In genomic region chr5:14401639-14402038, GRCh38 we compare ENCODE assay signal across 18 cellular contexts.
DNase-seq lines count a peak whose midpoint lies in the region; ATAC-seq and TF ChIP-seq lines count a peak whose summit lies in the region.
"Had no signal": no experiment of that assay in that cellular context is flagged by ENCODE, and none has a peak within 500 bp of the region (broad histone marks: within the 10 kb centered on the region; RNA-seq: fewer than 3 reads in every experiment).

No MANE protein-coding gene starts in this region.

- H3K18ac ChIP-seq in H9 (ENCODE audit: insufficient read length, low read depth, low read length): no peak overlapping the region

- in situ Hi-C loops in GM23248 (cut with MboI): no loop called here

- H3F3A ChIP-seq in GM23248 (ENCODE audit: insufficient read depth): peaks cover 86% of the 10 kb centered on the region

- no peaks in the 10 kb centered on the region for H3K23me2 ChIP-seq in H9 (ENCODE audit: insufficient read length, low read depth, low read length, poor library complexity, severe bottlenecking)

- H2BK5ac ChIP-seq in H9 (ENCODE audit: insufficient read length, low read length): no peak overlapping the region

- no peak overlapping the region for H4K5ac ChIP-seq in H9 (ENCODE audit: insufficient read length, low read depth, low read length)

- no peak overlapping the region for H3K14ac ChIP-seq in H9 (ENCODE audit: insufficient read depth, low read length)

- H2BK120ac ChIP-seq in H9 (ENCODE audit: low read depth, low read length, poor library complexity, severe bottlenecking): no peak overlapping the region

- H3K9me3 Mint-ChIP-seq in mesothelial cell of epicardium (no peaks in the 10 kb centered on the region), osteocyte (ENCODE audit: unreplicated experiment) (no peaks in the 10 kb centered on the region), H9 (peaks cover 0 to 7% of the 10 kb centered on the region in 2 experiments; a peak in 1 of 5 replicates)

- H3K9ac ChIP-seq in GM23248 (no peak overlapping the region), H9 (ENCODE audit: extremely low read depth, insufficient read length, low read length) (no peak overlapping the region)
- H3K9ac ChIP-seq: BLaER1 treated with 17β-estradiol and CSF1 and Interleukin-3, amounts not matched to agents 10 nM and 100 nM had no signal

- H3K4ac ChIP-seq in H9 (ENCODE audit: low read depth, low read length): no peak overlapping the region

- H3K4me3 Mint-ChIP-seq in mesothelial cell of epicardium: no peak overlapping the region
- no peak overlapping the region for H3K4me3 Mint-ChIP-seq in osteocyte (ENCODE audit: unreplicated experiment)
- H3K4me3 Mint-ChIP-seq in H9: no peak overlapping the region
- H3K4me3 Mint-ChIP-seq: CD8-positive, alpha-beta memory T cell had no signal

- H3K36me3 Mint-ChIP-seq in mesothelial cell of epicardium (peaks cover 24% of the 10 kb centered on the region), osteocyte (ENCODE audit: unreplicated experiment) (peaks cover 31% of the 10 kb centered on the region), H9 (ENCODE audit: insufficient read depth in 1 of 3, low read depth in 3 of 3) (peaks cover 39 to 66% (median 48%) of the 10 kb centered on the region in 3 experiments)
- H3K36me3 Mint-ChIP-seq: CD8-positive, alpha-beta memory T cell had no signal

- H3K36me3 ChIP-seq in GM23248 (ENCODE audit: low read depth): peaks cover 60% of the 10 kb centered on the region

- H3K4me1 Mint-ChIP-seq in mesothelial cell of epicardium (peaks cover 40% of the 10 kb centered on the region), osteocyte (ENCODE audit: unreplicated experiment) (peaks cover 52% of the 10 kb centered on the region), H9 (peaks cover 5 to 12% of the 10 kb centered on the region in 2 experiments; a peak in 3 of 4 replicates)

- H4K91ac ChIP-seq in H9 (ENCODE audit: insufficient read length, low read depth, low read length): no peak overlapping the region

- H2BK20ac ChIP-seq in H9 (ENCODE audit: low read depth, low read length, poor library complexity, severe bottlenecking): no peak overlapping the region

- H2BK15ac ChIP-seq in H9 (ENCODE audit: low read depth, low read length): no peak overlapping the region

- H3K4me2 ChIP-seq in GM23248 (ENCODE audit: unreplicated experiment) (no peak overlapping the region), H9 (ENCODE audit: insufficient read depth, insufficient read length, low read length) (no peak overlapping the region)
- H3K4me2 ChIP-seq: BLaER1 treated with 17β-estradiol and CSF1 and Interleukin-3, amounts not matched to agents 10 nM and 100 nM had no signal

- H3K79me2 ChIP-seq in GM23248 (ENCODE audit: insufficient read depth) (peaks cover 55% of the 10 kb centered on the region), H9 (ENCODE audit: insufficient read depth, low read length) (no peaks in the 10 kb centered on the region)

- H3K4me1 ChIP-seq in GM23248 (ENCODE audit: insufficient read depth): peaks cover 76% of the 10 kb centered on the region
- H3K4me1 ChIP-seq in H9 (ENCODE audit: insufficient read depth, low read length): 0 out of 2 replicates have a peak, but pooled peaks cover 3% of the 10 kb centered on the region

- H3K9me2 ChIP-seq in GM23248 (ENCODE audit: insufficient read depth): no peaks in the 10 kb centered on the region

- H3K23ac ChIP-seq in H9 (ENCODE audit: insufficient read length, low read depth, low read length): no peak overlapping the region

- no peak overlapping the region for H2AK5ac ChIP-seq in H9 (ENCODE audit: insufficient read length, low read length)

- no peak overlapping the region for H2AFZ ChIP-seq in GM23248
- H2AFZ ChIP-seq in H9 (ENCODE audit: low read length): no peak overlapping the region

- H3K27ac ChIP-seq in GM23248 (peak overlapping the region; percentile 5; the same call in 1 of the 2 replicates), H9 (ENCODE audit: insufficient read length, low read depth, low read length) (no peak overlapping the region)
- H3K27ac ChIP-seq: BLaER1 treated with 17β-estradiol and CSF1 and Interleukin-3, amounts not matched to agents 10 nM and 100 nM had no signal

- 85 to 88% methylated on average over 3 of the region's 3 CpGs for WGBS in GM23248 (ENCODE audit: low coverage in 1 of 2, low lambda C conversion rate in 2 of 2, missing lambda C conversion rate in 2 of 2), 2 experiments
- no CpG with 5 or more reads among the region's 3 CpGs for WGBS in H9 (ENCODE audit: extremely low coverage, insufficient read length, low lambda C conversion rate)

- H3K56ac ChIP-seq in H9 (ENCODE audit: insufficient read length, low read depth, low read length): no peak overlapping the region

- ATAC-seq in SK-N-SH treated with all-trans-retinoic acid at 6 μM for 48 hours (peak; percentile 39), GM18517 (IDR thresholded peaks at IDR 0.05; ENCODE audit: unreplicated experiment) (no peak)
- ATAC-seq: HepG2 had no signal

- H3K4me3 ChIP-seq in GM23248: no peak overlapping the region
- H3K4me3 ChIP-seq: BLaER1 treated with 17β-estradiol and CSF1 and Interleukin-3, amounts not matched to agents 10 nM and 100 nM had no signal

- TF ChIP-seq CTCF in mesothelial cell of epicardium (IDR thresholded peaks at IDR 0.05; ENCODE audit: unreplicated experiment): no peak
- no peak for TF ChIP-seq CTCF in osteocyte (IDR thresholded peaks at IDR 0.05)
- TF ChIP-seq CTCF in H9 (conservative IDR thresholded peaks at IDR 0.05): no peak

- DNase-seq in GM23248 (no peak), mesothelial cell of epicardium (ENCODE audit: low spot score in 2 of 2, unreplicated experiment in 2 of 2) (no peak), osteocyte (ENCODE audit: extremely low spot score, unreplicated experiment) (no peak), SIG-M5 (lab: John Stamatoyannopoulos, UW) (no peak), H9 (no peak)
- no peak for DNase-seq in activated CD8-positive, alpha-beta memory T cell treated with anti-CD3 and anti-CD28 coated beads, Interleukin-2, amount 50 U/mL, for 4 hours
- DNase-seq: CD8-positive, alpha-beta memory T cell; COR-L47; DMS 273 treated with DMSO at 0.1 percent for 48 hours; DMS79; GDM1; GOT3; H7; KG1 had no signal

- H3K27me3 Mint-ChIP-seq in mesothelial cell of epicardium (ENCODE audit: low read depth) (no peaks in the 10 kb centered on the region), osteocyte (ENCODE audit: unreplicated experiment) (no peaks in the 10 kb centered on the region), H9 (ENCODE audit: low read depth) (no peaks in the 10 kb centered on the region; the same call in 1 of the 2 replicates)

- H3K9me3 ChIP-seq in GM23248 (ENCODE audit: low read depth) (no peaks in the 10 kb centered on the region), H9 (ENCODE audit: control insufficient read depth, low read depth, low read length) (no peaks in the 10 kb centered on the region)

- H3K27ac Mint-ChIP-seq in mesothelial cell of epicardium (peak overlapping the region; percentile 60), osteocyte (ENCODE audit: unreplicated experiment) (peak overlapping the region; percentile 62), H9 (no peak overlapping the region)

- no peak overlapping the region for H4K8ac ChIP-seq in H9 (replicated peaks; ENCODE audit: insufficient read length, low read depth, low read length)

- no peak overlapping the region for H3T11ph ChIP-seq in H9 (ENCODE audit: low read length)

- no peaks in the 10 kb centered on the region for H3K79me1 ChIP-seq in H9 (ENCODE audit: insufficient read depth, low read depth, low read length, poor library complexity, severe bottlenecking)

- H4K20me1 ChIP-seq in GM23248 (ENCODE audit: insufficient read depth) (no peaks in the 10 kb centered on the region), H9 (ENCODE audit: control insufficient read depth, insufficient read depth, insufficient read length) (no peaks in the 10 kb centered on the region)

- H3K27me3 ChIP-seq in GM23248 (replicated peaks; ENCODE audit: insufficient read depth) (no peaks in the 10 kb centered on the region), H9 (ENCODE audit: insufficient read depth, low read length) (no peaks in the 10 kb centered on the region)
- H3K27me3 ChIP-seq: BLaER1 treated with 17β-estradiol and CSF1 and Interleukin-3, amounts not matched to agents 10 nM and 100 nM had no signal

- no peak overlapping the region for H2BK12ac ChIP-seq in H9 (ENCODE audit: insufficient read length, low read depth, low read length)

TF ChIP-seq in SK-N-SH treated with all-trans-retinoic acid at 6 μM for 48 hours, 23 proteins besides CTCF, POLR2A, EP300 and RAD21 (continues in another document):
- TF ChIP-seq CSRNP3 (CRISPR knock-in tag; IDR thresholded peaks at IDR 0.05): peak; percentile 85

Comparison
In these comparisons a context has a peak if more than half of its experiments do, and no peak if none do; other contexts are left out.
1. H3K27ac Mint-ChIP-seq: peak in mesothelial cell of epicardium (single experiment) and osteocyte (single experiment); none in H9 (0 of 3).